ENCODE assay signal across 27 cellular contexts in the genomic region with DNA sequence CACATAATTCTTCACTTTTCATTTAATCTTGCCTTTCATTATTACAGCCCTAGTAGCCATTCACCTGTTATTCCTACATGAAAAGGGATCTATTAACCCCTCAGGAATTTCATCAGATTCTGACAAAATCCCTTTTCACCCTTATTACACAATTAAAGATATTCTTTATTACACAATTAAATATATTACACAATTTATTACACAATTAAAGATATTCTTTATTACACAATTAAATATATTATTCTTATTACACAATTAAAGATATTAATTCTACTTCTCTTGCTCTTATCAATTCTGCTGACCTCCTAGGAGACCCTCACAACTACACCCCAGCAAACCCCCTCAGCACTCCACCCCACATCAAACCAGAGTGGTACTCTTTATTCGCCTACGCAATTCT.
"Had no signal": no experiment of that assay in that cellular context is flagged by ENCODE, and none has a peak within 500 bp of the region (broad histone marks: within the 10 kb centered on the region; RNA-seq: fewer than 3 reads in every experiment).

No MANE protein-coding gene starts in this region.

- DNase-seq: occipital lobe; ovary; posterior cingulate gyrus; psoas muscle; right cardiac atrium; right lobe of liver; sigmoid colon; small intestine; stimulated activated CD4-positive, alpha-beta T cell treated with anti-CD3 and anti-CD28 coated beads, Interleukin-15, amount 100 ng/mL, for 24 hours; stimulated activated CD4-positive, alpha-beta T cell treated with anti-CD3 and anti-CD28 coated beads, Interleukin-2, amount 100 ng/mL, for 24 hours; stimulated activated CD4-positive, alpha-beta T cell treated with anti-CD3 and anti-CD28 coated beads, Interleukin-2, amount 100 ng/mL, for 48 hours; stimulated activated CD4-positive, alpha-beta T cell treated with anti-CD3 and anti-CD28 coated beads, Interleukin-4, amount 100 ng/mL, for 24 hours; stimulated activated naive B cell treated with anti-CD40 and anti-IgM and Interleukin-4, amounts not matched to agents 10 μg/mL and 1 μg/mL and 100 μg/mL, for 72 hours; stimulated activated naive CD4-positive, alpha-beta T cell treated with Interleukin-2 at 50 U/mL for 16 hours; stomach; thyroid gland; trophoblast cell; upper lobe of left lung had no signal

- H3K27me3 ChIP-seq: neural progenitor cell, ovary, right lobe of liver, stomach, thyroid gland, tibial nerve, upper lobe of left lung, vagina had no signal

- H3K9me3 Mint-ChIP-seq: nephron; neural progenitor cell; stimulated activated effector memory CD8-positive, alpha-beta T cell treated with anti-CD3 and anti-CD28 coated beads, Interleukin-12 subunit alpha, Interleukin-12 subunit beta, amount 100 ng/mL, for 72 hours; stimulated activated naive B cell treated with anti-CD40 and anti-IgM and Interleukin-4, amounts not matched to agents 10 μg/mL and 1 μg/mL and 100 μg/mL, for 72 hours; stimulated activated naive CD8-positive, alpha-beta T cell treated with anti-CD3 and anti-CD28 coated beads, Interleukin-15, Interleukin-2, amounts not matched to agents 100 ng/mL and 50 ng/mL, for 24 hours had no signal

- H3K36me3 Mint-ChIP-seq: neural progenitor cell; stimulated activated effector memory CD8-positive, alpha-beta T cell treated with anti-CD3 and anti-CD28 coated beads, Interleukin-12 subunit alpha, Interleukin-12 subunit beta, amount 100 ng/mL, for 72 hours; stimulated activated naive B cell treated with anti-CD40 and anti-IgM and Interleukin-4, amounts not matched to agents 10 μg/mL and 1 μg/mL and 100 μg/mL, for 72 hours had no signal

- H3K4me3 Mint-ChIP-seq: nephron; neural progenitor cell; stimulated activated effector memory CD8-positive, alpha-beta T cell treated with anti-CD3 and anti-CD28 coated beads, Interleukin-12 subunit alpha, Interleukin-12 subunit beta, amount 100 ng/mL, for 72 hours; stimulated activated naive B cell treated with anti-CD40 and anti-IgM and Interleukin-4, amounts not matched to agents 10 μg/mL and 1 μg/mL and 100 μg/mL, for 72 hours; stimulated activated naive CD8-positive, alpha-beta T cell treated with anti-CD3 and anti-CD28 coated beads, Interleukin-15, Interleukin-2, amounts not matched to agents 100 ng/mL and 50 ng/mL, for 24 hours had no signal

- H3K36me3 ChIP-seq: neural progenitor cell, ovary, right lobe of liver, sigmoid colon, stomach, thoracic aorta, thyroid gland, tibial nerve, upper lobe of left lung, vagina had no signal

- H3K27me3 Mint-ChIP-seq: stimulated activated naive B cell treated with anti-CD40 and anti-IgM and Interleukin-4, amounts not matched to agents 10 μg/mL and 1 μg/mL and 100 μg/mL, for 72 hours; stimulated activated naive CD8-positive, alpha-beta T cell treated with anti-CD3 and anti-CD28 coated beads, Interleukin-15, Interleukin-2, amounts not matched to agents 100 ng/mL and 50 ng/mL, for 24 hours had no signal

- H3K4me3 ChIP-seq: neural progenitor cell, ovary, psoas muscle, right lobe of liver, sigmoid colon, stomach, thoracic aorta, thyroid gland, tibial nerve, upper lobe of left lung, vagina had no signal

- ATAC-seq: psoas muscle; right cardiac atrium; right lobe of liver; stimulated activated effector memory CD8-positive, alpha-beta T cell treated with anti-CD3 and anti-CD28 coated beads, Interleukin-12 subunit alpha, Interleukin-12 subunit beta, amount 100 ng/mL, for 72 hours; stimulated activated naive B cell treated with anti-CD40 and anti-IgM and Interleukin-4, amounts not matched to agents 10 μg/mL and 1 μg/mL and 100 μg/mL, for 72 hours had no signal

- H3K4me1 Mint-ChIP-seq: nephron; neural progenitor cell; stimulated activated effector memory CD8-positive, alpha-beta T cell treated with anti-CD3 and anti-CD28 coated beads, Interleukin-12 subunit alpha, Interleukin-12 subunit beta, amount 100 ng/mL, for 72 hours; stimulated activated naive B cell treated with anti-CD40 and anti-IgM and Interleukin-4, amounts not matched to agents 10 μg/mL and 1 μg/mL and 100 μg/mL, for 72 hours had no signal

- H3K4me1 ChIP-seq: neural progenitor cell, parathyroid adenoma, psoas muscle, right lobe of liver, sigmoid colon, stomach, thyroid gland, tibial nerve, upper lobe of left lung, vagina had no signal

- H3K27ac ChIP-seq: neural progenitor cell, ovary, parathyroid adenoma, psoas muscle, right lobe of liver, sigmoid colon, stomach, thoracic aorta, thyroid gland, tibial nerve, upper lobe of left lung, vagina had no signal

- H3K9me3 ChIP-seq: ovary, psoas muscle, right lobe of liver, sigmoid colon, stomach, thoracic aorta, thyroid gland, tibial nerve, upper lobe of left lung, vagina had no signal

- H3K27ac Mint-ChIP-seq: nephron; neural progenitor cell; progenitor cell of endocrine pancreas; stimulated activated effector memory CD8-positive, alpha-beta T cell treated with anti-CD3 and anti-CD28 coated beads, Interleukin-12 subunit alpha, Interleukin-12 subunit beta, amount 100 ng/mL, for 72 hours; stimulated activated naive B cell treated with anti-CD40 and anti-IgM and Interleukin-4, amounts not matched to agents 10 μg/mL and 1 μg/mL and 100 μg/mL, for 72 hours; stimulated activated naive CD8-positive, alpha-beta T cell treated with anti-CD3 and anti-CD28 coated beads, Interleukin-15, Interleukin-2, amounts not matched to agents 100 ng/mL and 50 ng/mL, for 24 hours had no signal
